ENCODE assay signal across 17 cellular contexts in genomic region chr5:107653685-107654084, GRCh38. TPM values are rescaled to one million over a fixed set of nuclear protein-coding genes. Genes with fewer than 3 reads are reported as not detected.
DNase-seq lines count a peak whose midpoint lies in the region; TF ChIP-seq lines count a peak whose summit lies in the region.
"Had no signal": no experiment of that assay in that cellular context is flagged by ENCODE, and none has a peak within 500 bp of the region (broad histone marks: within the 10 kb centered on the region; RNA-seq: fewer than 3 reads in every experiment).

No MANE protein-coding gene starts in this region.

- CTCF ChIA-PET in HEK293 (lab: Yijun Ruan, JAX): interaction anchor here (0.5 kb wide), 1 partner anchor 11 kb away, joined by 3 read pairs; no protein-coding TSS in a partner anchor

- peak overlapping the region; percentile 25; the same call in 1 of the 2 replicates for H3K27ac ChIP-seq in HEK293 (ENCODE audit: extremely low read depth, low read depth, low read length)
- H3K27ac ChIP-seq: BLaER1 treated with 17β-estradiol and CSF1 and Interleukin-3, amounts not matched to agents 10 nM and 100 nM; HL-60; SJSA1 had no signal

- peak; percentile 7 for DNase-seq in NCI-H345 (lab: John Stamatoyannopoulos, UW)
- DNase-seq in NCI-H345 treated with DMSO at 0.1 percent for 48 hours (lab: John Stamatoyannopoulos, UW; ENCODE audit: unreplicated experiment): no peak
- DNase-seq in amniotic epithelial cell (ENCODE audit: low read depth): peak; percentile 65
- no peak for DNase-seq in neural crest cell (ENCODE audit: low read depth, low spot score)
- no peak for DNase-seq in T-helper 9 cell
- no peak for DNase-seq in NOMO-1 treated with dmso at 0.1 percent for 144 hours (lab: John Stamatoyannopoulos, UW; ENCODE audit: unreplicated experiment)
- no peak for DNase-seq in hypothalamus (lab: John Stamatoyannopoulos, UW)
- DNase-seq: DMS 273 treated with DMSO at 0.1 percent for 48 hours, NCI-H2081 treated with DMSO at 0.1 percent for 48 hours, NCI-H2227 treated with DMSO at 0.1 percent for 48 hours, PC-3, SW 1271 had no signal

- peak overlapping the region; percentile 92 for H3K27ac Mint-ChIP-seq in neural crest cell (ENCODE audit: unreplicated experiment)

- no peaks in the 10 kb centered on the region for H3K36me3 Mint-ChIP-seq in neural crest cell (ENCODE audit: low read depth)

- no peak overlapping the region for H3K4me3 Mint-ChIP-seq in neural crest cell

- no peaks in the 10 kb centered on the region for H3K27me3 Mint-ChIP-seq in neural crest cell (ENCODE audit: low read depth)

- peaks cover 68% of the 10 kb centered on the region for H3K4me1 Mint-ChIP-seq in neural crest cell

- no peak for TF ChIP-seq CTCF in HEK293 (tag by site-specific recombination; IDR thresholded peaks at IDR 0.05)
- TF ChIP-seq CTCF in neural crest cell (conservative IDR thresholded peaks at IDR 0.05): no peak

- H3K4me1 ChIP-seq in HEK293 (ENCODE audit: control insufficient read depth, insufficient read depth, low read length): peaks cover 48% of the 10 kb centered on the region
- H3K4me1 ChIP-seq: BLaER1 treated with 17β-estradiol and CSF1 and Interleukin-3, amounts not matched to agents 10 nM and 100 nM; SJSA1 had no signal

- H3K9me3 ChIP-seq in HEK293 (ENCODE audit: control insufficient read depth, insufficient read depth, low read depth, low read length): no peaks in the 10 kb centered on the region
- H3K9me3 ChIP-seq: BLaER1 treated with 17β-estradiol and CSF1 and Interleukin-3, amounts not matched to agents 10 nM and 100 nM; HAP-1; SJSA1 had no signal

- no peaks in the 10 kb centered on the region for H3K9me3 Mint-ChIP-seq in neural crest cell

- no peaks in the 10 kb centered on the region for H3K36me3 ChIP-seq in HEK293 (ENCODE audit: control insufficient read depth in 2 of 2, insufficient read depth in 1 of 2, low read length in 2 of 2)
- H3K36me3 ChIP-seq: BLaER1 treated with 17β-estradiol and CSF1 and Interleukin-3, amounts not matched to agents 10 nM and 100 nM; HAP-1; SJSA1 had no signal

- POLR2A ChIA-PET in HEK293 (lab: Yijun Ruan, JAX): no interaction called here

- H3K4me3 ChIP-seq in HEK293 (ENCODE audit: low read depth, low read length): no peak overlapping the region
- H3K4me3 ChIP-seq: BLaER1 treated with 17β-estradiol and CSF1 and Interleukin-3, amounts not matched to agents 10 nM and 100 nM; HAP-1; SJSA1 had no signal

TF ChIP-seq in HEK293, 187 proteins besides CTCF, POLR2A, EP300 and RAD21:
- TF ChIP-seq ZNF645 (tag by site-specific recombination; IDR thresholded peaks at IDR 0.05) (no peak), GLI2 (tag by site-specific recombination; IDR thresholded peaks at IDR 0.05; ENCODE audit: borderline replicate concordance, low read depth) (no peak), ZNF529 (tag by site-specific recombination; IDR thresholded peaks at IDR 0.05; ENCODE audit: insufficient replicate concordance) (no peak), ZNF223 (tag by site-specific recombination; IDR thresholded peaks at IDR 0.05) (no peak), ZBTB48 (tag by site-specific recombination; IDR thresholded peaks at IDR 0.05) (no peak), ZNF521 (tag by site-specific recombination; IDR thresholded peaks at IDR 0.05) (no peak), ZNF561 (tag by site-specific recombination; IDR thresholded peaks at IDR 0.05; ENCODE audit: borderline replicate concordance) (no peak), ZNF280D (tag by site-specific recombination; IDR thresholded peaks at IDR 0.05) (no peak), ZNF266 (tag by site-specific recombination; IDR thresholded peaks at IDR 0.05; ENCODE audit: low read depth) (no peak), ZNF544 (tag by site-specific recombination; IDR thresholded peaks at IDR 0.05) (no peak), ZFP41 (tag by site-specific recombination; IDR thresholded peaks at IDR 0.05; ENCODE audit: borderline replicate concordance) (no peak)

RNA-seq across cellular contexts. Expression of gene EFNA5, which starts 17.1 kb away (rescaled TPM):
- 42.2 and 43.0 TPM in 2 replicates for total RNA-seq in neural crest cell

Comparison
In these comparisons a context has a peak if more than half of its experiments do, and no peak if none do; other contexts are left out.
1. DNase-seq: peak in NCI-H345 (single experiment) and amniotic epithelial cell (single experiment); none in NCI-H345 treated with DMSO at 0.1 percent for 48 hours (single experiment), neural crest cell (single experiment), T-helper 9 cell (single experiment), NOMO-1 treated with dmso at 0.1 percent for 144 hours (single experiment) and hypothalamus (0 of 51).